Comparison of ENCODE assay signal across 25 cellular contexts in genomic region chr12:102763016-102763415, GRCh38.
"Had no signal": no experiment of that assay in that cellular context is flagged by ENCODE, and none has a peak within 500 bp of the region (broad histone marks: within the 10 kb centered on the region; RNA-seq: fewer than 3 reads in every experiment).

No MANE protein-coding gene starts in this region.

- H3K9me3 ChIP-seq: gastrocnemius medialis, lower lobe of right lung, ovary, psoas muscle, sigmoid colon, suprapubic skin, thyroid gland had no signal

- FAIRE-seq: keratinocyte had no signal

- H3K36me3 Mint-ChIP-seq: naive thymus-derived CD8-positive, alpha-beta T cell had no signal

- H3K27ac Mint-ChIP-seq: stimulated activated naive CD8-positive, alpha-beta T cell treated with anti-CD3 and anti-CD28 coated beads, Interleukin-15, amount 100 ng/mL, for 72 hours had no signal

- H3K4me3 ChIP-seq: coronary artery, gastrocnemius medialis, lower lobe of right lung, ovary, psoas muscle, sigmoid colon, skin epidermis, suprapubic skin, thyroid gland had no signal

- H3K4me1 ChIP-seq: lower lobe of right lung, psoas muscle, sigmoid colon, suprapubic skin, thyroid gland had no signal

- H3K4me3 Mint-ChIP-seq: naive thymus-derived CD8-positive, alpha-beta T cell; stimulated activated naive CD8-positive, alpha-beta T cell treated with anti-CD3 and anti-CD28 coated beads, Interleukin-15, amount 100 ng/mL, for 72 hours had no signal

- H3K9me3 Mint-ChIP-seq: naive thymus-derived CD8-positive, alpha-beta T cell; stimulated activated naive CD8-positive, alpha-beta T cell treated with anti-CD3 and anti-CD28 coated beads, Interleukin-15, amount 100 ng/mL, for 72 hours had no signal

- ATAC-seq: gastrocnemius medialis; left ventricle myocardium superior; lower lobe of right lung; naive thymus-derived CD8-positive, alpha-beta T cell; psoas muscle; right cardiac atrium; stimulated activated naive CD8-positive, alpha-beta T cell treated with anti-CD3 and anti-CD28 coated beads, Interleukin-15, amount 100 ng/mL, for 72 hours had no signal

- H3K27me3 ChIP-seq: gastrocnemius medialis, ovary, sigmoid colon, suprapubic skin, thyroid gland had no signal

- H3K27ac ChIP-seq: coronary artery, gastrocnemius medialis, lower lobe of right lung, ovary, psoas muscle, sigmoid colon, skin epidermis, suprapubic skin, thyroid gland had no signal

- H3K4me1 Mint-ChIP-seq: naive thymus-derived CD8-positive, alpha-beta T cell; stimulated activated naive CD8-positive, alpha-beta T cell treated with anti-CD3 and anti-CD28 coated beads, Interleukin-15, amount 100 ng/mL, for 72 hours had no signal

- H3K36me3 ChIP-seq: gastrocnemius medialis, lower lobe of right lung, ovary, sigmoid colon, suprapubic skin, thyroid gland had no signal

- DNase-seq: dermis blood vessel endothelial cell; effector memory CD4-positive, alpha-beta T cell; erythroblast; foreskin fibroblast; gastrocnemius medialis; head of caudate nucleus; left ventricle myocardium superior; lower lobe of right lung; naive thymus-derived CD8-positive, alpha-beta T cell; occipital lobe; ovary; posterior cingulate gyrus; psoas muscle; right cardiac atrium; sigmoid colon; stimulated activated CD4-positive, alpha-beta T cell treated with anti-CD3 and anti-CD28 coated beads, Interleukin-15, amount 100 ng/mL, for 24 hours; stimulated activated CD4-positive, alpha-beta T cell treated with anti-CD3 and anti-CD28 coated beads, Interleukin-2, amount 100 ng/mL, for 48 hours; stimulated activated naive CD4-positive, alpha-beta T cell; stimulated activated naive CD8-positive, alpha-beta T cell treated with anti-CD3 and anti-CD28 coated beads, Interleukin-15, amount 100 ng/mL, for 72 hours; thyroid gland; trophoblast cell had no signal
